13 cellular contexts compared by ENCODE assay signal in genomic region chr20:5128886-5129285, GRCh38. TPM values are rescaled to one million over a fixed set of nuclear protein-coding genes. Genes with fewer than 3 reads are reported as not detected.
DNase-seq lines count a peak whose midpoint lies in the region; ATAC-seq and TF ChIP-seq lines count a peak whose summit lies in the region.
"Had no signal": no experiment of that assay in that cellular context is flagged by ENCODE, and none has a peak within 500 bp of the region (broad histone marks: within the 10 kb centered on the region; RNA-seq: fewer than 3 reads in every experiment).

No MANE protein-coding gene starts in this region.

- H3K27ac Mint-ChIP-seq in activated naive CD4-positive, alpha-beta T cell treated with anti-CD3 and anti-CD28 coated beads, Interleukin-2, amount 50 U/mL, for 24 hours = peak overlapping the region; percentile 19
- H3K27ac Mint-ChIP-seq in T-cell (peak overlapping the region; percentile 95), immature natural killer cell (peak overlapping the region; percentile 17 to 95 (median 91))

- no peak for TF ChIP-seq CTCF in GM10266 (IDR thresholded peaks at IDR 0.05; ENCODE audit: control insufficient read depth, insufficient read depth, low read depth, missing control alignments)

- POLR2A ChIA-PET in T-cell (lab: Charles Lee) = interaction anchor here (0.5 to 0.6 kb wide), 3 partner anchors 9 to 435 kb away, joined by 3 read pairs; no protein-coding TSS in a partner anchor

- peak overlapping the region in 1 of 5 donors; percentile 93 for H3K9ac ChIP-seq in subcutaneous abdominal adipose tissue (ENCODE audit: low read length in 5 of 5)

- CTCF ChIA-PET in T-cell (lab: Charles Lee) = interaction anchor here (0.7 to 1.3 kb wide), 4 partner anchors 13 to 64 kb away, joined by 3 to 5 read pairs (median 4); no protein-coding TSS in a partner anchor

- H3K9me3 Mint-ChIP-seq in activated naive CD4-positive, alpha-beta T cell treated with anti-CD3 and anti-CD28 coated beads, Interleukin-2, amount 50 U/mL, for 24 hours = no peaks in the 10 kb centered on the region
- no peaks in the 10 kb centered on the region for H3K9me3 Mint-ChIP-seq in T-cell
- no peaks in the 10 kb centered on the region for H3K9me3 Mint-ChIP-seq in immature natural killer cell

- ATAC-seq in T-cell (replicated peaks in 1 of 4) (no peak), GM19324 (IDR thresholded peaks at IDR 0.05; ENCODE audit: low FRiP score, unreplicated experiment) (no peak)
- ATAC-seq: pancreas had no signal

- H3K4me3 Mint-ChIP-seq in activated naive CD4-positive, alpha-beta T cell treated with anti-CD3 and anti-CD28 coated beads, Interleukin-2, amount 50 U/mL, for 24 hours = peak overlapping the region; percentile 85
- peak overlapping the region; percentile 90 to 94 (median 93) for H3K4me3 Mint-ChIP-seq in T-cell
- peak overlapping the region; percentile 18 to 94 (median 90) for H3K4me3 Mint-ChIP-seq in immature natural killer cell

- peak overlapping the region; percentile 89 for H3K27ac ChIP-seq in subcutaneous abdominal adipose tissue (ENCODE audit: low read depth, low read length)

- peaks cover 33% of the 10 kb centered on the region for H3K4me1 Mint-ChIP-seq in activated naive CD4-positive, alpha-beta T cell treated with anti-CD3 and anti-CD28 coated beads, Interleukin-2, amount 50 U/mL, for 24 hours
- H3K4me1 Mint-ChIP-seq in T-cell = peaks cover 35 to 39% (median 37%) of the 10 kb centered on the region in 3 donors
- peaks cover 36 to 39% of the 10 kb centered on the region in 2 donors for H3K4me1 Mint-ChIP-seq in immature natural killer cell

- H3K4me3 ChIP-seq in subcutaneous abdominal adipose tissue (ENCODE audit: low read depth in 1 of 5, low read length in 5 of 5) = no peak overlapping the region

- no peaks in the 10 kb centered on the region for H3K36me3 Mint-ChIP-seq in activated naive CD4-positive, alpha-beta T cell treated with anti-CD3 and anti-CD28 coated beads, Interleukin-2, amount 50 U/mL, for 24 hours
- H3K36me3 Mint-ChIP-seq in T-cell (no peaks in the 10 kb centered on the region), immature natural killer cell (no peaks in the 10 kb centered on the region)

- DNase-seq in activated naive CD4-positive, alpha-beta T cell (lab: John Stamatoyannopoulos, UW) = no peak
- DNase-seq in T-cell (no peak), immature natural killer cell (no peak), GM10266 (ENCODE audit: extremely low spot score) (no peak)
- DNase-seq in effector CD8-positive, alpha-beta T cell (lab: John Stamatoyannopoulos, UW) = no peak
- DNase-seq: activated gamma-delta T cell treated with Interleukin-2 at 50 U/mL for 16 hours, Kasumi-1, NCI-H524, pancreas, SW 1271 had no signal

- no peaks in the 10 kb centered on the region for H3K27me3 ChIP-seq in subcutaneous abdominal adipose tissue (ENCODE audit: control insufficient read depth in 5 of 5, insufficient read depth in 4 of 5, low read length in 5 of 5)
- H3K27me3 ChIP-seq: pancreas had no signal

- H3K4me1 ChIP-seq in subcutaneous abdominal adipose tissue (ENCODE audit: control insufficient read depth in 5 of 5, insufficient read depth in 5 of 5, low read length in 5 of 5) = peaks cover 0 to 38% (median 28%) of the 10 kb centered on the region in 5 donors

- no peaks in the 10 kb centered on the region for H3K27me3 Mint-ChIP-seq in activated naive CD4-positive, alpha-beta T cell treated with anti-CD3 and anti-CD28 coated beads, Interleukin-2, amount 50 U/mL, for 24 hours
- H3K27me3 Mint-ChIP-seq in T-cell (no peaks in the 10 kb centered on the region), immature natural killer cell (ENCODE audit: low read depth in 3 of 3) (peaks cover 1 to 6% (median 5%) of the 10 kb centered on the region in 3 donors)

- H3K36me3 ChIP-seq in subcutaneous abdominal adipose tissue (ENCODE audit: control insufficient read depth in 5 of 5, insufficient read depth in 5 of 5, low read length in 5 of 5) = peaks cover 0 to 4% (median 0%) of the 10 kb centered on the region in 5 donors
- H3K36me3 ChIP-seq: pancreas had no signal

- no peaks in the 10 kb centered on the region for H3K9me3 ChIP-seq in subcutaneous abdominal adipose tissue (ENCODE audit: control insufficient read depth in 5 of 5, low read length in 5 of 5)
- H3K9me3 ChIP-seq: pancreas had no signal

RNA-seq across cellular contexts. Expression of gene CDS2, which starts 2.1 kb away (rescaled TPM):
- total RNA-seq in T-cell = 10 to 100 TPM; 47.1 to 62.2 (median 48.9) TPM
- 10 to 100 TPM; 50.1 to 61.1 (median 54.8) TPM for polyA plus RNA-seq in immature natural killer cell

RNA-seq across cellular contexts. Expression of gene PCNA, which starts 9.1 kb away (rescaled TPM):
- 10 to 100 TPM; 30.8 to 54.7 (median 48.2) TPM for total RNA-seq in T-cell
- polyA plus RNA-seq in immature natural killer cell = 10 to 100 TPM; 63.3 to 86.5 (median 76.4) TPM

RNA-seq across cellular contexts. Expression of gene TMEM230, which starts 16.0 kb away (rescaled TPM):
- total RNA-seq in T-cell = 10 to 100 TPM; 55.6 to 72.7 (median 69.0) TPM
- 100 to 1,000 TPM; 224 to 275 (median 239) TPM for polyA plus RNA-seq in immature natural killer cell

Comparison
In these comparisons a context has a peak if more than half of its experiments do, and no peak if none do; other contexts are left out.
1. H3K27ac Mint-ChIP-seq: peak in every context shown above with its lines; median percentile 95 in T-cell; 91 in immature natural killer cell; 19 in activated naive CD4-positive, alpha-beta T cell treated with anti-CD3 and anti-CD28 coated beads, Interleukin-2, amount 50 U/mL, for 24 hours.